Comparison of ENCODE assay signal across 8 cellular contexts in the genomic region with DNA sequence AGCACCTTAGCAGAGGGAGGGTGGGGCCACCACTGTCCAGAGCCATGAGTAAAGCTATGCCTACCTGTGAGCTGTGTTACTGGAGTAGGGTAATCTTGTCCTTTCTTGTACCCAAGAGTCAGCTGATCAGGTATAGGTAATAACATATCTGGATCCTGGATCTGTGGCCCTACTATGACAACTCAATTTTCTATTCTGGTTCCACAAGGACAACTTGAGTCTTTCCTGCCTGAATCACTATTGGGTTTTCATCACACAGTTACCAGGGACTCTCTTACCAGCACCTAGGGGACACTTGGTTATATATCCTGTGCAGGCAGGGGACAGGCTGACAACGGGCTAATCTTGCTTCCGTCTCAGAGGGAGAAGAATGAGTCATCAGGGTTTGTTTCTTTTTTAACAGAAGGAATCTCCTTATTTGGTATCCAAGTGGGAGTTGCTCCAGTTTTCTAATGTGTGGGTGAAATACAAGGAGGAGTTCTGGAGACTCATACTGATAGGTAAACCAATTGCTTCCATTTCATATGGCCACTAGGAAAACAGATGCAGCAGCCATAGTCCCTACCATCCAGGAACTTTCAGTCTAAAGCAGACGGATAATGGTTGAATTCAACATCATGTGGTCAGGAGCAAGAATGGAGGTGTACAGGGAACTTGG. TPM values are rescaled to one million over a fixed set of nuclear protein-coding genes. Genes with fewer than 3 reads are reported as not detected.
A peak's percentile ranks its signal among the peaks of the same experiment; 100 is the strongest.
DNase-seq lines count a peak whose midpoint lies in the region; ATAC-seq, FAIRE-seq and TF ChIP-seq lines count a peak whose summit lies in the region.

No MANE protein-coding gene starts in this region.

- H3K4me2 ChIP-seq in A549, result no peak overlapping the region
- peak overlapping the region; percentile 32 for H3K4me2 ChIP-seq in keratinocyte (ENCODE audit: control insufficient read depth, extremely low read depth, insufficient read depth, low read depth, low read length)

- dilution Hi-C loops in keratinocyte (cut with MboI; ENCODE audit: extremely low pct_ligation_motif_present, low sequenced_read_pairs), result no loop called here

- CTCF ChIA-PET in A549 (lab: Yijun Ruan, JAX), result interaction anchor here (1.0 kb wide), 1 partner anchor 12 kb away, joined by 3 read pairs; no protein-coding TSS in a partner anchor

- TF ChIP-seq RAD21 in A549 (conservative IDR thresholded peaks at IDR 0.05 in 1 of 2, IDR thresholded peaks at IDR 0.05 in 1 of 2), result no peak

- H2AFZ ChIP-seq in keratinocyte (ENCODE audit: control insufficient read depth, low read length), result no peak overlapping the region

- ATAC-seq in A549 (no peak), GM19025 (IDR thresholded peaks at IDR 0.05; ENCODE audit: low read depth, unreplicated experiment) (peak; percentile 35)

- peaks cover 18% of the 10 kb centered on the region for H4K20me1 ChIP-seq in keratinocyte (ENCODE audit: control insufficient read depth, extremely low read depth, insufficient read depth, low read length)

- TF ChIP-seq EP300 in A549 (IDR thresholded peaks at IDR 0.05), result no peak

- no peak for DNase-seq in A549 (ENCODE audit: low read depth in 1 of 2, low spot score in 1 of 2)
- DNase-seq in MG63, result peak; percentile 34
- DNase-seq in keratinocyte (ENCODE audit: low read depth, low spot score), result no peak
- DNase-seq in NCI-H1436 (lab: John Stamatoyannopoulos, UW), result no peak
- DNase-seq in GM19240 (ENCODE audit: insufficient read length, low spot score), result no peak

- no peak overlapping the region for H3K4me3 ChIP-seq in A549
- no peak overlapping the region for H3K4me3 ChIP-seq in MG63
- H3K4me3 ChIP-seq in keratinocyte (ENCODE audit: control insufficient read depth in 2 of 3, extremely low read depth in 1 of 3, insufficient read depth in 2 of 3, low read depth in 1 of 3, low read length in 3 of 3), result peak overlapping the region in 1 of 3 experiments; percentile 20

- TF ChIP-seq POLR2A in A549 (IDR thresholded peaks at IDR 0.05; ENCODE audit: low read length), result no peak

- peaks cover 3% of the 10 kb centered on the region for H3K9me1 ChIP-seq in keratinocyte (ENCODE audit: control insufficient read depth, extremely low read depth, insufficient read depth, low read length)

- H3K36me3 ChIP-seq in MG63 (peaks cover 97% of the 10 kb centered on the region), keratinocyte (ENCODE audit: control insufficient read depth in 2 of 2, extremely low read depth in 1 of 2, insufficient read depth in 2 of 2, low read length in 2 of 2) (peaks cover 19 to 34% of the 10 kb centered on the region in 2 experiments)

- TF ChIP-seq CTCF in A549 (IDR thresholded peaks at IDR 0.05) (no peak), keratinocyte (optimal IDR thresholded peaks at IDR 0.05 in 1 of 3, IDR thresholded peaks at IDR 0.05 in 1 of 3, conservative IDR thresholded peaks at IDR 0.05 in 1 of 3; ENCODE audit: extremely low read depth in 1 of 3, insufficient read depth in 2 of 3, low read length in 3 of 3) (no peak)

- H3K27ac ChIP-seq in A549 (no peak overlapping the region), angular gyrus (ENCODE audit: low read depth, low read length) (peak overlapping the region; percentile 70), keratinocyte (ENCODE audit: control insufficient read depth, insufficient read depth, low read length) (peak overlapping the region; percentile 70), temporal lobe (ENCODE audit: low read depth, low read length) (peak overlapping the region; percentile 14)

- H3K9ac ChIP-seq in keratinocyte (ENCODE audit: control insufficient read depth, extremely low read depth, insufficient read depth, low read length), result peak overlapping the region; percentile 15

- FAIRE-seq in A549 (lab: Jason Lieb, UNC), result no peak
- FAIRE-seq in keratinocyte (lab: Jason Lieb, UNC), result peak; percentile 9

- H3K4me1 ChIP-seq in A549 (no peaks in the 10 kb centered on the region; the same call in 2 of the 3 replicates), keratinocyte (ENCODE audit: control insufficient read depth, extremely low read depth, insufficient read depth, low read length) (peaks cover 38% of the 10 kb centered on the region)

- WGBS in A549 (ENCODE audit: missing lambda C conversion rate), result 70% methylated on average over 3 of the region's 3 CpGs

- POLR2A ChIA-PET in A549 (lab: Yijun Ruan, JAX), result no interaction called here

- peaks cover 93% of the 10 kb centered on the region for H3K79me2 ChIP-seq in keratinocyte (ENCODE audit: control insufficient read depth, insufficient read depth, low read length)

- H3K27me3 ChIP-seq in MG63, result no peaks in the 10 kb centered on the region
- H3K27me3 ChIP-seq in keratinocyte (ENCODE audit: control insufficient read depth, extremely low read depth, insufficient read depth, low read length), result no peaks in the 10 kb centered on the region

- H3K9me3 ChIP-seq in A549, result peaks cover 83% of the 10 kb centered on the region
- peaks cover 33% of the 10 kb centered on the region for H3K9me3 ChIP-seq in MG63
- H3K9me3 ChIP-seq in keratinocyte (ENCODE audit: control insufficient read depth, low read depth, low read length), result no peaks in the 10 kb centered on the region

TF ChIP-seq in A549, 52 proteins besides CTCF, POLR2A, EP300 and RAD21:
- TF ChIP-seq FOSL2 (IDR thresholded peaks at IDR 0.05) (no peak), FOSL2 (CRISPR knock-in tag; IDR thresholded peaks at IDR 0.05) (peak; percentile 42; the same call in 1 of the 2 replicates), CEBPB (IDR thresholded peaks at IDR 0.05) (no peak)

RNA-seq across cellular contexts. Expression of a gene that starts 6.8 kb away (rescaled TPM):
- 8.3 and 10.2 TPM in 2 replicates for polyA plus RNA-seq in A549 (2011; rRNA removed)
- 2.2 and 2.7 TPM in 2 replicates for polyA plus RNA-seq in A549 (2012; cell fraction: cytosol; rRNA removed)
- 1.6 and 2.7 TPM in 2 replicates for polyA plus RNA-seq in A549 (2012; cell fraction: nucleus; rRNA removed)
- 8.3 to 10.0 TPM (median 8.9 TPM) in 3 replicates for polyA plus RNA-seq in A549 (2017; fragmentation: RNase III; extraction: RNeasy Plus Mini Kit Qiagen cat#74134 plus additional on column Dnase treatment)
- 9.6 and 12.3 TPM in 2 replicates for polyA minus RNA-seq in A549 (2011; rRNA and poly(A)+ RNA removed)
- 4.9 and 5.4 TPM in 2 replicates for total RNA-seq in MG63 (2014; rRNA removed; shearing (Covaris generic); ENCODE audit: low replicate concordance)
- polyA plus RNA-seq in keratinocyte, result 6.9 to 10.7 TPM (median 7.5 TPM) in 3 replicates
- polyA plus RNA-seq in keratinocyte (2011; ENCODE audit: low read depth), result 6.5 TPM
- 3.3 and 7.3 TPM in 2 replicates for polyA plus RNA-seq in keratinocyte (2011; cell fraction: cytosol; rRNA removed)
- polyA plus RNA-seq in keratinocyte (2011; cell fraction: nucleus; rRNA removed), result 9.7 and 12.9 TPM in 2 replicates
- 5.6 and 7.8 TPM in 2 replicates for polyA plus RNA-seq in keratinocyte (2012; ENCODE audit: low replicate concordance)
- 3.6 to 22.5 TPM (median 10.3 TPM) in 3 replicates for polyA minus RNA-seq in keratinocyte
- polyA minus RNA-seq in keratinocyte (2011; cell fraction: cytosol; rRNA and poly(A)+ RNA removed), result 5.8 TPM
- polyA minus RNA-seq in keratinocyte (2011; cell fraction: nucleus; rRNA and poly(A)+ RNA removed), result 12.9 and 18.5 TPM in 2 replicates
- 9.1 TPM for total RNA-seq in temporal lobe

Comparison
In these comparisons a context has a peak if more than half of its experiments do, and no peak if none do; other contexts are left out.
1. H3K27ac ChIP-seq: peak in angular gyrus (single experiment), keratinocyte (single experiment) and temporal lobe (single experiment); none in A549 (0 of 2).